21 cellular contexts compared by ENCODE assay signal in genomic region chr18:10060469-10060782, GRCh38.
DNase-seq lines count a peak whose midpoint lies in the region; ATAC-seq and TF ChIP-seq lines count a peak whose summit lies in the region.
"Had no signal": no experiment of that assay in that cellular context is flagged by ENCODE, and none has a peak within 500 bp of the region (broad histone marks: within the 10 kb centered on the region; RNA-seq: fewer than 3 reads in every experiment).

No MANE protein-coding gene starts in this region.

- no peak overlapping the region for H3K27ac Mint-ChIP-seq in CD8-positive, alpha-beta T cell
- H3K27ac Mint-ChIP-seq in MCF 10A (ENCODE audit: low read depth, unreplicated experiment), result no peak overlapping the region
- H3K27ac Mint-ChIP-seq in activated CD4-positive, alpha-beta memory T cell treated with anti-CD3 and anti-CD28 coated beads for 36 hours, result no peak overlapping the region
- H3K27ac Mint-ChIP-seq: activated CD8-positive, alpha-beta T cell treated with anti-CD3 and anti-CD28 coated beads for 36 hours; activated naive CD8-positive, alpha-beta T cell treated with anti-CD3 and anti-CD28 coated beads, Interleukin-2, amount 50 U/mL, for 24 hours; activated T-cell treated with anti-CD3 and anti-CD28 coated beads, Interleukin-2, amount 50 U/mL, for 72 hours had no signal

- H3K9me3 ChIP-seq in esophagus (ENCODE audit: control insufficient read depth in 2 of 2, insufficient read depth in 1 of 2, low read depth in 1 of 2, low read length in 1 of 2) (no peaks in the 10 kb centered on the region), mesodermal cell (ENCODE audit: control insufficient read depth, low read length) (peaks cover 7% of the 10 kb centered on the region)
- no peaks in the 10 kb centered on the region for H3K9me3 ChIP-seq in CD8-positive, alpha-beta T cell (ENCODE audit: low read length)
- H3K9me3 ChIP-seq: BLaER1, neutrophil, tibial artery had no signal

- H3K4me1 ChIP-seq in esophagus (ENCODE audit: control insufficient read depth in 2 of 2, insufficient read depth in 2 of 2, low read length in 1 of 2) (peaks cover 0 to 6% of the 10 kb centered on the region in 2 donors), mesodermal cell (ENCODE audit: control insufficient read depth, insufficient read depth, low read length, poor library complexity, severe bottlenecking) (peaks cover 31% of the 10 kb centered on the region)
- H3K4me1 ChIP-seq in CD8-positive, alpha-beta T cell (ENCODE audit: insufficient read depth, low read length), result no peaks in the 10 kb centered on the region

- no peak for TF ChIP-seq CTCF in CD8-positive, alpha-beta T cell (IDR thresholded peaks at IDR 0.05)
- TF ChIP-seq CTCF in MCF 10A (IDR thresholded peaks at IDR 0.05; ENCODE audit: unreplicated experiment), result no peak

- H3K4me1 Mint-ChIP-seq in CD8-positive, alpha-beta T cell (ENCODE audit: low read depth), result no peaks in the 10 kb centered on the region
- peaks cover 21% of the 10 kb centered on the region for H3K4me1 Mint-ChIP-seq in MCF 10A (ENCODE audit: insufficient read depth, unreplicated experiment)
- H3K4me1 Mint-ChIP-seq in activated CD4-positive, alpha-beta memory T cell treated with anti-CD3 and anti-CD28 coated beads for 36 hours (ENCODE audit: low read depth), result no peaks in the 10 kb centered on the region

- no peak overlapping the region for H3K4me3 ChIP-seq in esophagus (ENCODE audit: low read depth in 1 of 2, low read length in 2 of 2)
- H3K4me3 ChIP-seq in mesodermal cell (ENCODE audit: extremely low read depth, insufficient read depth, low read length, poor library complexity, severe bottlenecking), result no peak overlapping the region
- no peak overlapping the region for H3K4me3 ChIP-seq in CD8-positive, alpha-beta T cell (ENCODE audit: low read depth, low read length)
- H3K4me3 ChIP-seq: BLaER1, cardiac muscle cell, tibial artery had no signal

- intact Hi-C loops in CD8-positive, alpha-beta T cell (cut with DNase I, micrococcal nuclease), result no loop called here
- intact Hi-C loops in MCF 10A (cut with micrococcal nuclease), result no loop called here
- intact Hi-C loops in activated CD4-positive, alpha-beta memory T cell treated with anti-CD3 and anti-CD28 coated beads for 36 hours (cut with micrococcal nuclease), result no loop called here

- DNase-seq in SW480 (ENCODE audit: low spot score) (peak; percentile 87), MCF 10A (ENCODE audit: unreplicated experiment) (no peak)
- DNase-seq in CD8-positive, alpha-beta T cell, result no peak
- DNase-seq in stimulated activated CD4-positive, alpha-beta T cell treated with anti-CD3 and anti-CD28 coated beads, Interleukin-1b, Interleukin-23, amount 100 ng/mL, for 48 hours, result no peak
- DNase-seq in activated CD4-positive, alpha-beta memory T cell treated with anti-CD3 and anti-CD28 coated beads for 36 hours, result no peak
- DNase-seq: activated CD8-positive, alpha-beta T cell treated with anti-CD3 and anti-CD28 coated beads for 36 hours; activated naive CD8-positive, alpha-beta T cell treated with anti-CD3 and anti-CD28 coated beads, Interleukin-2, amount 50 U/mL, for 24 hours; activated T-cell treated with anti-CD3 and anti-CD28 coated beads, Interleukin-2, amount 50 U/mL, for 72 hours; DMS53; mammary epithelial cell; NCI-H1092; NCI-H774; SW 1271 had no signal

- H3K36me3 Mint-ChIP-seq in CD8-positive, alpha-beta T cell, result no peaks in the 10 kb centered on the region
- H3K36me3 Mint-ChIP-seq in MCF 10A (ENCODE audit: insufficient read depth, unreplicated experiment), result no peaks in the 10 kb centered on the region
- H3K36me3 Mint-ChIP-seq in activated CD4-positive, alpha-beta memory T cell treated with anti-CD3 and anti-CD28 coated beads for 36 hours, result no peaks in the 10 kb centered on the region

- POLR2A ChIA-PET in CD8-positive, alpha-beta T cell (lab: Charles Lee), result no interaction called here
- POLR2A ChIA-PET in MCF 10A (lab: Yijun Ruan, JAX), result interaction anchor here (0.8 kb wide), 1 partner anchor 266 kb away, joined by 3 read pairs; no protein-coding TSS in a partner anchor
- POLR2A ChIA-PET in activated CD4-positive, alpha-beta memory T cell treated with anti-CD3 and anti-CD28 coated beads for 36 hours (lab: Charles Lee), result no interaction called here

- no peaks in the 10 kb centered on the region for H3K27me3 Mint-ChIP-seq in CD8-positive, alpha-beta T cell (ENCODE audit: low read depth)
- no peaks in the 10 kb centered on the region for H3K27me3 Mint-ChIP-seq in MCF 10A (ENCODE audit: insufficient read depth, unreplicated experiment)
- H3K27me3 Mint-ChIP-seq in activated CD4-positive, alpha-beta memory T cell treated with anti-CD3 and anti-CD28 coated beads for 36 hours, result peaks cover 6% of the 10 kb centered on the region
- H3K27me3 Mint-ChIP-seq: activated CD8-positive, alpha-beta T cell treated with anti-CD3 and anti-CD28 coated beads for 36 hours had no signal

- no peaks in the 10 kb centered on the region for H3K27me3 ChIP-seq in esophagus (ENCODE audit: control insufficient read depth in 1 of 2, insufficient read depth in 2 of 2, low read length in 2 of 2)
- no peaks in the 10 kb centered on the region for H3K27me3 ChIP-seq in CD8-positive, alpha-beta T cell (ENCODE audit: insufficient read depth, low read length)
- H3K27me3 ChIP-seq: BLaER1, cardiac muscle cell, tibial artery had no signal

- no peak for ATAC-seq in CD8-positive, alpha-beta T cell
- ATAC-seq: activated CD8-positive, alpha-beta T cell treated with anti-CD3 and anti-CD28 coated beads for 36 hours; activated naive CD8-positive, alpha-beta T cell treated with anti-CD3 and anti-CD28 coated beads, Interleukin-2, amount 50 U/mL, for 24 hours; activated T-cell treated with anti-CD3 and anti-CD28 coated beads, Interleukin-2, amount 50 U/mL, for 72 hours; Panc1 had no signal

- H3K4me3 Mint-ChIP-seq in CD8-positive, alpha-beta T cell, result no peak overlapping the region
- no peak overlapping the region for H3K4me3 Mint-ChIP-seq in MCF 10A (ENCODE audit: unreplicated experiment)
- H3K4me3 Mint-ChIP-seq in activated CD4-positive, alpha-beta memory T cell treated with anti-CD3 and anti-CD28 coated beads for 36 hours, result no peak overlapping the region
- H3K4me3 Mint-ChIP-seq: activated CD8-positive, alpha-beta T cell treated with anti-CD3 and anti-CD28 coated beads for 36 hours; activated naive CD8-positive, alpha-beta T cell treated with anti-CD3 and anti-CD28 coated beads, Interleukin-2, amount 50 U/mL, for 24 hours; activated T-cell treated with anti-CD3 and anti-CD28 coated beads, Interleukin-2, amount 50 U/mL, for 72 hours had no signal

- H3K9me3 Mint-ChIP-seq in CD8-positive, alpha-beta T cell, result no peaks in the 10 kb centered on the region
- no peaks in the 10 kb centered on the region for H3K9me3 Mint-ChIP-seq in MCF 10A (ENCODE audit: unreplicated experiment)
- H3K9me3 Mint-ChIP-seq in activated CD4-positive, alpha-beta memory T cell treated with anti-CD3 and anti-CD28 coated beads for 36 hours, result no peaks in the 10 kb centered on the region
- H3K9me3 Mint-ChIP-seq: activated CD8-positive, alpha-beta T cell treated with anti-CD3 and anti-CD28 coated beads for 36 hours; activated naive CD8-positive, alpha-beta T cell treated with anti-CD3 and anti-CD28 coated beads, Interleukin-2, amount 50 U/mL, for 24 hours; activated T-cell treated with anti-CD3 and anti-CD28 coated beads, Interleukin-2, amount 50 U/mL, for 72 hours had no signal

- no TSS peak for BruUV-seq in MCF 10A (replicated peaks; lab: Mats Ljungman, UMichigan)

- CTCF ChIA-PET in CD8-positive, alpha-beta T cell (lab: Charles Lee), result no interaction called here
- CTCF ChIA-PET in MCF 10A (lab: Yijun Ruan, JAX), result no interaction called here
- CTCF ChIA-PET in activated CD4-positive, alpha-beta memory T cell treated with anti-CD3 and anti-CD28 coated beads for 36 hours (lab: Charles Lee), result no interaction called here

- whole genome bisulfite sequencing in esophagus, 2 donors, result 84 to 91% methylated on average over 6 of the region's 6 CpGs
- 78 to 88% methylated on average over 6 of the region's 6 CpGs for WGBS in mesodermal cell (ENCODE audit: insufficient coverage in 2 of 2), 2 experiments

- no peaks in the 10 kb centered on the region for H3K36me3 ChIP-seq in esophagus (ENCODE audit: control insufficient read depth in 2 of 2, insufficient read depth in 2 of 2, low read length in 1 of 2)
- no peaks in the 10 kb centered on the region for H3K36me3 ChIP-seq in mesodermal cell (ENCODE audit: control insufficient read depth, insufficient read depth, low read length)
- H3K36me3 ChIP-seq in CD8-positive, alpha-beta T cell (ENCODE audit: insufficient read depth, low read length), result no peaks in the 10 kb centered on the region
- H3K36me3 ChIP-seq: BLaER1, cardiac muscle cell, neutrophil, tibial artery had no signal

- H3K27ac ChIP-seq in esophagus (ENCODE audit: low read depth in 2 of 2, low read length in 1 of 2) (peak overlapping the region; percentile 29 to 44), mesodermal cell (ENCODE audit: low read depth, low read length, severe bottlenecking) (peak overlapping the region; percentile 46), temporal lobe (ENCODE audit: low read depth, low read length) (peak overlapping the region; percentile 83)
- H3K27ac ChIP-seq in CD8-positive, alpha-beta T cell (ENCODE audit: low read depth, low read length), result no peak overlapping the region
- H3K27ac ChIP-seq: BLaER1, cardiac muscle cell, neutrophil, tibial artery had no signal
